In the genomic region with DNA sequence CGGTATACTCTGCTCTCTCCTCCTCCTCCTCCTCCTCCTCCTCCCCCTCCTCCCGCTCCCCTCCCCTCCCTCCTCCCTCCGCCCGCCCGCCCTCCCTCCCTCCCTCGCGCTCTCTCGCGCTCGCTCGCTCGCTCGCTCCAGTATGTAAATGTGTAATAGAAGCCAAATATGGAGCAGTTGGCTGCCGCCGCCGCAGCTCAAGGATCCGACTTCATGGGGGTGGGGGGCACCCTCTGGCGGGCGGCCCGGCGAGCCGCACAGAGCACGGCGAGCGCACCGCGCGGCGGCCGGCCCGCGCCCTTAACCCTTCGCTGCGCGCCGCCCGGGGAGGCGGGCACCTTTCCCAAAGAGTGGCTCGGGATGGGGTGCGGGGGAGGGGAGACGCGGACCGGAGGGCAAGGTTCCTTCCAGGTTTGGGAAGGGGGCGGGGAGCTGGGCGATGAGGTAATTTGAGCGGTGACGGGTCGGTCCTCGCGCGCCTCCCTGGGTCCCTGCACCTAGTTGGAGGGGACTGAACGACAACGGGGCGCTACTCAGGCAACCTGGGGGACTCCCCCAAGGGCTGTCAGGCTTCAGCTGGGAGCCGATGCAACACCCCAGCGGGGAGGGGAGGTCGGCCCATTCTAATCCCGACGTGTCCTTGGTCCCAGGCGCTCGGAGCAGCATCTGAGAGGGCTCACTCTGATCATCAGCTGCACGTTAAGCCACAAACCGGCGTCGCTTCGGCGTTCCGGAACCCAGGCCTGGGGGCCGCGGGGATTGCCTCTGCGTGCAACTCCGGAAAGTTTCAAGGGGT, we compare ENCODE assay signal across 1 cellular context.
A peak's percentile ranks its signal among the peaks of the same experiment; 100 is the strongest.
TF ChIP-seq lines count a peak whose summit lies in the region.

No MANE protein-coding gene starts in this region.

TF ChIP-seq in HepG2, 621 proteins besides CTCF, POLR2A, EP300 and RAD21 (continued from another document and continues in another):
- TF ChIP-seq ZNF232 (CRISPR knock-in tag; IDR thresholded peaks at IDR 0.05; ENCODE audit: borderline replicate concordance), result no peak
- 0 out of 2 replicates have a peak, but pooled peaks have one; percentile 34 for TF ChIP-seq ZBTB8A (CRISPR knock-in tag; IDR thresholded peaks at IDR 0.05; ENCODE audit: borderline replicate concordance, low read depth)
- TF ChIP-seq, protein P1, sequence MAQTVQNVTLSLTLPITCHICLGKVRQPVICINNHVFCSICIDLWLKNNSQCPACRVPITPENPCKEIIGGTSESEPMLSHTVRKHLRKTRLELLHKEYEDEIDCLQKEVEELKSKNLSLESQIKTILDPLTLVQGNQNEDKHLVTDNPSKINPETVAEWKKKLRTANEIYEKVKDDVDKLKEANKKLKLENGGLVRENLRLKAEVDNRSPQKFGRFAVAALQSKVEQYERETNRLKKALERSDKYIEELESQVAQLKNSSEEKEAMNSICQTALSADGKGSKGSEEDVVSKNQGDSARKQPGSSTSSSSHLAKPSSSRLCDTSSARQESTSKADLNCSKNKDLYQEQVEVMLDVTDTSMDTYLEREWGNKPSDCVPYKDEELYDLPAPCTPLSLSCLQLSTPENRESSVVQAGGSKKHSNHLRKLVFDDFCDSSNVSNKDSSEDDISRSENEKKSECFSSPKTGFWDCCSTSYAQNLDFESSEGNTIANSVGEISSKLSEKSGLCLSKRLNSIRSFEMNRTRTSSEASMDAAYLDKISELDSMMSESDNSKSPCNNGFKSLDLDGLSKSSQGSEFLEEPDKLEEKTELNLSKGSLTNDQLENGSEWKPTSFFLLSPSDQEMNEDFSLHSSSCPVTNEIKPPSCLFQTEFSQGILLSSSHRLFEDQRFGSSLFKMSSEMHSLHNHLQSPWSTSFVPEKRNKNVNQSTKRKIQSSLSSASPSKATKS (CRISPR knock-in tag; IDR thresholded peaks at IDR 0.05), result no peak
- TF ChIP-seq, protein P2, sequence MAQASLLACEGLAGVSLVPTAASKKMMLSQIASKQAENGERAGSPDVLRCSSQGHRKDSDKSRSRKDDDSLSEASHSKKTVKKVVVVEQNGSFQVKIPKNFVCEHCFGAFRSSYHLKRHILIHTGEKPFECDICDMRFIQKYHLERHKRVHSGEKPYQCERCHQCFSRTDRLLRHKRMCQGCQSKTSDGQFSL (CRISPR knock-in tag; IDR thresholded peaks at IDR 0.05), result no peak
- TF ChIP-seq ZNF556 (CRISPR knock-in tag; IDR thresholded peaks at IDR 0.05; ENCODE audit: borderline replicate concordance), result peak; percentile 90; the same call in 1 of the 2 replicates
- peak; percentile 42; the same call in 1 of the 2 replicates for TF ChIP-seq RFXANK (CRISPR knock-in tag; IDR thresholded peaks at IDR 0.05)
- TF ChIP-seq KLF6 (CRISPR knock-in tag; IDR thresholded peaks at IDR 0.05), result peak; percentile 79
- no peak for TF ChIP-seq GATA4 (IDR thresholded peaks at IDR 0.05; ENCODE audit: borderline replicate concordance, low read depth)
- TF ChIP-seq, protein P3, sequence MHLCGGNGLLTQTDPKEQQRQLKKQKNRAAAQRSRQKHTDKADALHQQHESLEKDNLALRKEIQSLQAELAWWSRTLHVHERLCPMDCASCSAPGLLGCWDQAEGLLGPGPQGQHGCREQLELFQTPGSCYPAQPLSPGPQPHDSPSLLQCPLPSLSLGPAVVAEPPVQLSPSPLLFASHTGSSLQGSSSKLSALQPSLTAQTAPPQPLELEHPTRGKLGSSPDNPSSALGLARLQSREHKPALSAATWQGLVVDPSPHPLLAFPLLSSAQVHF (CRISPR knock-in tag; IDR thresholded peaks at IDR 0.05), result no peak
- TF ChIP-seq, protein P4, sequence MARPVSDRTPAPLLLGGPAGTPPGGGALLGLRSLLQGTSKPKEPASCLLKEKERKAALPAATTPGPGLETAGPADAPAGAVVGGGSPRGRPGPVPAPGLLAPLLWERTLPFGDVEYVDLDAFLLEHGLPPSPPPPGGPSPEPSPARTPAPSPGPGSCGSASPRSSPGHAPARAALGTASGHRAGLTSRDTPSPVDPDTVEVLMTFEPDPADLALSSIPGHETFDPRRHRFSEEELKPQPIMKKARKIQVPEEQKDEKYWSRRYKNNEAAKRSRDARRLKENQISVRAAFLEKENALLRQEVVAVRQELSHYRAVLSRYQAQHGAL (CRISPR knock-in tag; IDR thresholded peaks at IDR 0.05; ENCODE audit: not compliant biosample characterization), result no peak
- peak; percentile 65 for TF ChIP-seq MED1 (CRISPR knock-in tag; IDR thresholded peaks at IDR 0.05)
- peak; percentile 39; the same call in 1 of the 2 replicates for TF ChIP-seq ZFY (CRISPR knock-in tag; IDR thresholded peaks at IDR 0.05)
- peak; percentile 93 for TF ChIP-seq ZNF777 (CRISPR knock-in tag; IDR thresholded peaks at IDR 0.05)
- no peak for TF ChIP-seq GFI1 (CRISPR knock-in tag; IDR thresholded peaks at IDR 0.05; ENCODE audit: borderline replicate concordance)
- TF ChIP-seq, protein P5, sequence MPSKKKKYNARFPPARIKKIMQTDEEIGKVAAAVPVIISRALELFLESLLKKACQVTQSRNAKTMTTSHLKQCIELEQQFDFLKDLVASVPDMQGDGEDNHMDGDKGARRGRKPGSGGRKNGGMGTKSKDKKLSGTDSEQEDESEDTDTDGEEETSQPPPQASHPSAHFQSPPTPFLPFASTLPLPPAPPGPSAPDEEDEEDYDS (CRISPR knock-in tag; IDR thresholded peaks at IDR 0.05), result no peak
- TF ChIP-seq, protein P6, sequence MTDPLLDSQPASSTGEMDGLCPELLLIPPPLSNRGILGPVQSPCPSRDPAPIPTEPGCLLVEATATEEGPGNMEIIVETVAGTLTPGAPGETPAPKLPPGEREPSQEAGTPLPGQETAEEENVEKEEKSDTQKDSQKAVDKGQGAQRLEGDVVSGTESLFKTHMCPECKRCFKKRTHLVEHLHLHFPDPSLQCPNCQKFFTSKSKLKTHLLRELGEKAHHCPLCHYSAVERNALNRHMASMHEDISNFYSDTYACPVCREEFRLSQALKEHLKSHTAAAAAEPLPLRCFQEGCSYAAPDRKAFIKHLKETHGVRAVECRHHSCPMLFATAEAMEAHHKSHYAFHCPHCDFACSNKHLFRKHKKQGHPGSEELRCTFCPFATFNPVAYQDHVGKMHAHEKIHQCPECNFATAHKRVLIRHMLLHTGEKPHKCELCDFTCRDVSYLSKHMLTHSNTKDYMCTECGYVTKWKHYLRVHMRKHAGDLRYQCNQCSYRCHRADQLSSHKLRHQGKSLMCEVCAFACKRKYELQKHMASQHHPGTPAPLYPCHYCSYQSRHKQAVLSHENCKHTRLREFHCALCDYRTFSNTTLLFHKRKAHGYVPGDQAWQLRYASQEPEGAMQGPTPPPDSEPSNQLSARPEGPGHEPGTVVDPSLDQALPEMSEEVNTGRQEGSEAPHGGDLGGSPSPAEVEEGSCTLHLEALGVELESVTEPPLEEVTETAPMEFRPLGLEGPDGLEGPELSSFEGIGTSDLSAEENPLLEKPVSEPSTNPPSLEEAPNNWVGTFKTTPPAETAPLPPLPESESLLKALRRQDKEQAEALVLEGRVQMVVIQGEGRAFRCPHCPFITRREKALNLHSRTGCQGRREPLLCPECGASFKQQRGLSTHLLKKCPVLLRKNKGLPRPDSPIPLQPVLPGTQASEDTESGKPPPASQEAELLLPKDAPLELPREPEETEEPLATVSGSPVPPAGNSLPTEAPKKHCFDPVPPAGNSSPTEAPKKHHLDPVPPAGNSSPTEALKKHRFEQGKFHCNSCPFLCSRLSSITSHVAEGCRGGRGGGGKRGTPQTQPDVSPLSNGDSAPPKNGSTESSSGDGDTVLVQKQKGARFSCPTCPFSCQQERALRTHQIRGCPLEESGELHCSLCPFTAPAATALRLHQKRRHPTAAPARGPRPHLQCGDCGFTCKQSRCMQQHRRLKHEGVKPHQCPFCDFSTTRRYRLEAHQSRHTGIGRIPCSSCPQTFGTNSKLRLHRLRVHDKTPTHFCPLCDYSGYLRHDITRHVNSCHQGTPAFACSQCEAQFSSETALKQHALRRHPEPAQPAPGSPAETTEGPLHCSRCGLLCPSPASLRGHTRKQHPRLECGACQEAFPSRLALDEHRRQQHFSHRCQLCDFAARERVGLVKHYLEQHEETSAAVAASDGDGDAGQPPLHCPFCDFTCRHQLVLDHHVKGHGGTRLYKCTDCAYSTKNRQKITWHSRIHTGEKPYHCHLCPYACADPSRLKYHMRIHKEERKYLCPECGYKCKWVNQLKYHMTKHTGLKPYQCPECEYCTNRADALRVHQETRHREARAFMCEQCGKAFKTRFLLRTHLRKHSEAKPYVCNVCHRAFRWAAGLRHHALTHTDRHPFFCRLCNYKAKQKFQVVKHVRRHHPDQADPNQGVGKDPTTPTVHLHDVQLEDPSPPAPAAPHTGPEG (CRISPR knock-in tag; IDR thresholded peaks at IDR 0.05), result peak; percentile 41; the same call in 1 of the 2 replicates
- TF ChIP-seq, protein P7, sequence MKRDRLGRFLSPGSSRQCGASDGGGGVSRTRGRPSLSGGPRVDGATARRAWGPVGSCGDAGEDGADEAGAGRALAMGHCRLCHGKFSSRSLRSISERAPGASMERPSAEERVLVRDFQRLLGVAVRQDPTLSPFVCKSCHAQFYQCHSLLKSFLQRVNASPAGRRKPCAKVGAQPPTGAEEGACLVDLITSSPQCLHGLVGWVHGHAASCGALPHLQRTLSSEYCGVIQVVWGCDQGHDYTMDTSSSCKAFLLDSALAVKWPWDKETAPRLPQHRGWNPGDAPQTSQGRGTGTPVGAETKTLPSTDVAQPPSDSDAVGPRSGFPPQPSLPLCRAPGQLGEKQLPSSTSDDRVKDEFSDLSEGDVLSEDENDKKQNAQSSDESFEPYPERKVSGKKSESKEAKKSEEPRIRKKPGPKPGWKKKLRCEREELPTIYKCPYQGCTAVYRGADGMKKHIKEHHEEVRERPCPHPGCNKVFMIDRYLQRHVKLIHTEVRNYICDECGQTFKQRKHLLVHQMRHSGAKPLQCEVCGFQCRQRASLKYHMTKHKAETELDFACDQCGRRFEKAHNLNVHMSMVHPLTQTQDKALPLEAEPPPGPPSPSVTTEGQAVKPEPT (CRISPR knock-in tag; IDR thresholded peaks at IDR 0.05; ENCODE audit: low read depth), result peak; percentile 67
- no peak for TF ChIP-seq SMAD3 (CRISPR knock-in tag; IDR thresholded peaks at IDR 0.05)
- 0 out of 2 replicates have a peak, but pooled peaks have one; percentile 36 for TF ChIP-seq ZNF34 (CRISPR knock-in tag; IDR thresholded peaks at IDR 0.05; ENCODE audit: borderline replicate concordance)
- TF ChIP-seq, protein P8, sequence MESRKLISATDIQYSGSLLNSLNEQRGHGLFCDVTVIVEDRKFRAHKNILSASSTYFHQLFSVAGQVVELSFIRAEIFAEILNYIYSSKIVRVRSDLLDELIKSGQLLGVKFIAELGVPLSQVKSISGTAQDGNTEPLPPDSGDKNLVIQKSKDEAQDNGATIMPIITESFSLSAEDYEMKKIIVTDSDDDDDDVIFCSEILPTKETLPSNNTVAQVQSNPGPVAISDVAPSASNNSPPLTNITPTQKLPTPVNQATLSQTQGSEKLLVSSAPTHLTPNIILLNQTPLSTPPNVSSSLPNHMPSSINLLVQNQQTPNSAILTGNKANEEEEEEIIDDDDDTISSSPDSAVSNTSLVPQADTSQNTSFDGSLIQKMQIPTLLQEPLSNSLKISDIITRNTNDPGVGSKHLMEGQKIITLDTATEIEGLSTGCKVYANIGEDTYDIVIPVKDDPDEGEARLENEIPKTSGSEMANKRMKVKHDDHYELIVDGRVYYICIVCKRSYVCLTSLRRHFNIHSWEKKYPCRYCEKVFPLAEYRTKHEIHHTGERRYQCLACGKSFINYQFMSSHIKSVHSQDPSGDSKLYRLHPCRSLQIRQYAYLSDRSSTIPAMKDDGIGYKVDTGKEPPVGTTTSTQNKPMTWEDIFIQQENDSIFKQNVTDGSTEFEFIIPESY (CRISPR knock-in tag; IDR thresholded peaks at IDR 0.05), result no peak
- no peak for TF ChIP-seq SATB2 (CRISPR knock-in tag; IDR thresholded peaks at IDR 0.05)
- TF ChIP-seq, protein P9, sequence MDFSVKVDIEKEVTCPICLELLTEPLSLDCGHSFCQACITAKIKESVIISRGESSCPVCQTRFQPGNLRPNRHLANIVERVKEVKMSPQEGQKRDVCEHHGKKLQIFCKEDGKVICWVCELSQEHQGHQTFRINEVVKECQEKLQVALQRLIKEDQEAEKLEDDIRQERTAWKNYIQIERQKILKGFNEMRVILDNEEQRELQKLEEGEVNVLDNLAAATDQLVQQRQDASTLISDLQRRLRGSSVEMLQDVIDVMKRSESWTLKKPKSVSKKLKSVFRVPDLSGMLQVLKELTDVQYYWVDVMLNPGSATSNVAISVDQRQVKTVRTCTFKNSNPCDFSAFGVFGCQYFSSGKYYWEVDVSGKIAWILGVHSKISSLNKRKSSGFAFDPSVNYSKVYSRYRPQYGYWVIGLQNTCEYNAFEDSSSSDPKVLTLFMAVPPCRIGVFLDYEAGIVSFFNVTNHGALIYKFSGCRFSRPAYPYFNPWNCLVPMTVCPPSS (IDR thresholded peaks at IDR 0.05), result no peak
- TF ChIP-seq, protein P10, sequence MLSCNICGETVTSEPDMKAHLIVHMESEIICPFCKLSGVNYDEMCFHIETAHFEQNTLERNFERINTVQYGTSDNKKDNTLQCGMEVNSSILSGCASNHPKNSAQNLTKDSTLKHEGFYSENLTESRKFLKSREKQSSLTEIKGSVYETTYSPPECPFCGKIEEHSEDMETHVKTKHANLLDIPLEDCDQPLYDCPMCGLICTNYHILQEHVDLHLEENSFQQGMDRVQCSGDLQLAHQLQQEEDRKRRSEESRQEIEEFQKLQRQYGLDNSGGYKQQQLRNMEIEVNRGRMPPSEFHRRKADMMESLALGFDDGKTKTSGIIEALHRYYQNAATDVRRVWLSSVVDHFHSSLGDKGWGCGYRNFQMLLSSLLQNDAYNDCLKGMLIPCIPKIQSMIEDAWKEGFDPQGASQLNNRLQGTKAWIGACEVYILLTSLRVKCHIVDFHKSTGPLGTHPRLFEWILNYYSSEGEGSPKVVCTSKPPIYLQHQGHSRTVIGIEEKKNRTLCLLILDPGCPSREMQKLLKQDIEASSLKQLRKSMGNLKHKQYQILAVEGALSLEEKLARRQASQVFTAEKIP (CRISPR knock-in tag; IDR thresholded peaks at IDR 0.05; ENCODE audit: borderline replicate concordance), result no peak
- no peak for TF ChIP-seq MLLT10 (CRISPR knock-in tag; IDR thresholded peaks at IDR 0.05)
- TF ChIP-seq, protein P11, sequence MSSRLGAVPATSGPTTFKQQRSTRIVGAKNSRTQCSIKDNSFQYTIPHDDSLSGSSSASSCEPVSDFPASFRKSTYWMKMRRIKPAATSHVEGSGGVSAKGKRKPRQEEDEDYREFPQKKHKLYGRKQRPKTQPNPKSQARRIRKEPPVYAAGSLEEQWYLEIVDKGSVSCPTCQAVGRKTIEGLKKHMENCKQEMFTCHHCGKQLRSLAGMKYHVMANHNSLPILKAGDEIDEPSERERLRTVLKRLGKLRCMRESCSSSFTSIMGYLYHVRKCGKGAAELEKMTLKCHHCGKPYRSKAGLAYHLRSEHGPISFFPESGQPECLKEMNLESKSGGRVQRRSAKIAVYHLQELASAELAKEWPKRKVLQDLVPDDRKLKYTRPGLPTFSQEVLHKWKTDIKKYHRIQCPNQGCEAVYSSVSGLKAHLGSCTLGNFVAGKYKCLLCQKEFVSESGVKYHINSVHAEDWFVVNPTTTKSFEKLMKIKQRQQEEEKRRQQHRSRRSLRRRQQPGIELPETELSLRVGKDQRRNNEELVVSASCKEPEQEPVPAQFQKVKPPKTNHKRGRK (CRISPR knock-in tag; IDR thresholded peaks at IDR 0.05), result no peak
- no peak for TF ChIP-seq KLF9 (CRISPR knock-in tag; IDR thresholded peaks at IDR 0.05; ENCODE audit: low read depth)
- TF ChIP-seq HMGA1 (CRISPR knock-in tag; conservative IDR thresholded peaks at IDR 0.05), result no peak
